1 cellular context compared by ENCODE assay signal in genomic region chr11:99019676-99020075, GRCh38.
TF ChIP-seq lines count a peak whose summit lies in the region.

No MANE protein-coding gene starts in this region.

TF ChIP-seq in A549, 52 proteins besides CTCF, POLR2A, EP300 and RAD21 (continued from another document):
- TF ChIP-seq JUNB (IDR thresholded peaks at IDR 0.05): no peak
